8 cellular contexts compared by ENCODE assay signal in the genomic region with DNA sequence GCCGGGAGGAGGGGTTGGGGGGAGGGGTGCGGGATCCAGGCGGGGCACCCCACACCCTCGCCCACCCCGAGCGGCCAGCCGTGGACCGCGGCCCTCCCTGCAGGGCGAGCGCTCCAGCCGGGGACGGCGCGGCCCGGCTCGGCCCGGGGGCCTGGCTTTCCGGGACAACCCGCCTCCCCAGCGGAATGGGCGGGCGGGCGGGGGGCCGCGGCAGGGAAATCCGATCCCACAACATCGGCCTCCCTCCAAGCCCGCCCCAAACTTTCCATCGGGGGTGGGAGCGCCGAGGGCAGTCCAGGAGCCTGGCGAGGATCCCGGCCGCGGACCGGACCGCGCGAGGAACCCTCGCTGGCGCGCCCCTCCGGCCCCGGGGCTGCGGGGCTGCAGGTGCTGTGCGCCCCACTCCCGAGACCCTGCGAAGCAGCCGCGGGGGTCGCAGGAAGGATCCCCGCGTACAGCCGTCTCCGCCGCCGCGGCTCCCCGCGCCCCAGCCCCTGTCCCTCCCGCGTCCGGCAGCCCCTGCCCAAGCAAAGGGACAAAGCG. TPM values are rescaled to one million over a fixed set of nuclear protein-coding genes. Genes with fewer than 3 reads are reported as not detected.
DNase-seq lines count a peak whose midpoint lies in the region; FAIRE-seq and TF ChIP-seq lines count a peak whose summit lies in the region.

No MANE protein-coding gene starts in this region.

- H3K4me1 ChIP-seq in mammary epithelial cell (ENCODE audit: insufficient read depth, low read length): peaks cover 10% of the 10 kb centered on the region
- peaks cover 0 to 6% of the 10 kb centered on the region in 2 donors for H3K4me1 ChIP-seq in small intestine (ENCODE audit: control insufficient read depth in 2 of 2, insufficient read depth in 1 of 2, low read depth in 1 of 2, low read length in 1 of 2)

- no TSS peak for BruUV-seq in mammary epithelial cell (replicated peaks; lab: Mats Ljungman, UMichigan)

- peak; percentile 61 for TF ChIP-seq CTCF in 22Rv1 (IDR thresholded peaks at IDR 0.05)
- no peak for TF ChIP-seq CTCF in GM12865 (IDR thresholded peaks at IDR 0.05; ENCODE audit: insufficient read depth, low read depth, low read length, missing control alignments)
- TF ChIP-seq CTCF in mammary epithelial cell (conservative IDR thresholded peaks at IDR 0.05 in 1 of 2, IDR thresholded peaks at IDR 0.05 in 1 of 2; ENCODE audit: extremely low read depth in 1 of 2, insufficient read depth in 1 of 2, low read depth in 1 of 2, low read length in 2 of 2): no peak

- no peaks in the 10 kb centered on the region for H3K27me3 ChIP-seq in mammary epithelial cell (ENCODE audit: insufficient read depth, low read length)
- no peaks in the 10 kb centered on the region for H3K27me3 ChIP-seq in small intestine (ENCODE audit: control insufficient read depth in 2 of 2, insufficient read depth in 2 of 2, low read length in 2 of 2)

- FAIRE-seq in small intestine (lab: Jason Lieb, UNC): no peak

- H3K4me2 ChIP-seq in mammary epithelial cell (ENCODE audit: insufficient read depth, low read depth, low read length): peak overlapping the region; percentile 86

- DNase-seq in GM12865 (ENCODE audit: low read depth) (no peak), M059J (ENCODE audit: low read depth) (peak; percentile 75), mammary epithelial cell (peak; percentile 44), inferior parietal cortex (ENCODE audit: extremely low spot score) (peak; percentile 44), small intestine (no peak), RPMI8226 (no peak)
- no peak for DNase-seq in activated effector memory CD4-positive, alpha-beta T cell treated with Interleukin-2 at 50 U/mL for 16 hours

- 0% methylated on average over 9 of the region's 65 CpGs for WGBS in mammary epithelial cell (ENCODE audit: low coverage, missing lambda C conversion rate)
- WGBS in small intestine, 3 donors: 0 to 3% (median 1%) methylated on average over 26 to 65 of the region's 65 CpGs

- H4K20me1 ChIP-seq in mammary epithelial cell (ENCODE audit: insufficient read depth, low read length): no peaks in the 10 kb centered on the region

- H3K27ac ChIP-seq in 22Rv1 (peak overlapping the region; percentile 79), mammary epithelial cell (ENCODE audit: insufficient read depth, low read depth, low read length) (peak overlapping the region; percentile 32), small intestine (ENCODE audit: low read depth in 1 of 2, low read length in 1 of 2) (peak overlapping the region; percentile 43 to 91)

- dilution Hi-C loops in mammary epithelial cell (cut with HindIII; ENCODE audit: low sequenced_read_pairs): no loop called here

- in situ Hi-C loops in mammary epithelial cell (cut with MboI; ENCODE audit: low sequenced_read_pairs in 2 of 2): no loop called here

- no peaks in the 10 kb centered on the region for H3K9me3 ChIP-seq in mammary epithelial cell (replicated peaks; ENCODE audit: insufficient read depth, low read length)
- no peaks in the 10 kb centered on the region for H3K9me3 ChIP-seq in small intestine (ENCODE audit: control insufficient read depth, low read depth)

- intact Hi-C loops in mammary epithelial cell (cut with micrococcal nuclease): no loop called here

- peak overlapping the region; percentile 85 for H3K4me3 ChIP-seq in GM12865 (ENCODE audit: low read depth, low read length)
- H3K4me3 ChIP-seq in mammary epithelial cell (replicated peaks in 1 of 3; ENCODE audit: insufficient read depth in 1 of 3, low read depth in 2 of 3, low read length in 3 of 3): peak overlapping the region; percentile 77 to 88 (median 85)
- H3K4me3 ChIP-seq in small intestine (ENCODE audit: low read depth in 1 of 2, low read length in 2 of 2): peak overlapping the region; percentile 76 to 81

- peak overlapping the region; percentile 86 for H2AFZ ChIP-seq in mammary epithelial cell (ENCODE audit: low read depth, low read length)

- H3K79me2 ChIP-seq in mammary epithelial cell (ENCODE audit: insufficient read depth, low read length): peaks cover 22% of the 10 kb centered on the region

- H3K36me3 ChIP-seq in mammary epithelial cell (ENCODE audit: insufficient read depth, low read length) (peaks cover 8% of the 10 kb centered on the region), small intestine (ENCODE audit: control insufficient read depth in 2 of 2, insufficient read depth in 2 of 2, low read length in 2 of 2) (no peaks in the 10 kb centered on the region)

- peak overlapping the region; percentile 41 for H3K9ac ChIP-seq in mammary epithelial cell (ENCODE audit: insufficient read depth, low read length)

- CTCF ChIA-PET in mammary epithelial cell (lab: Charles Lee; ENCODE audit: low non-redundant PET): interaction anchor here (0.6 to 1.0 kb wide), 3 partner anchors 10 to 59 kb away, joined by 3 read pairs; a partner anchor contains a TSS

RNA-seq across cellular contexts. Expression of a gene that starts 0.5 kb away (rescaled TPM):
- total RNA-seq in M059J (2014; rRNA removed; shearing (Covaris generic)): 6.5 and 14.2 TPM in 2 replicates
- 10 to 100 TPM; 13.2 to 14.0 TPM for total RNA-seq in mammary epithelial cell
- polyA plus RNA-seq in mammary epithelial cell (6.9 TPM), small intestine (10 to 100 TPM in 1 of 3 donors, 1 to 10 TPM in 1, under 1 TPM in 1; 0.45 to 21.0 (median 1.4) TPM)
- polyA minus RNA-seq in mammary epithelial cell: 7.3 TPM

RNA-seq across cellular contexts. Expression of a gene that starts 11.5 kb away (rescaled TPM):
- total RNA-seq in M059J (2014; rRNA removed; shearing (Covaris generic)): 7.2 and 11.9 TPM in 2 replicates
- 10 to 100 TPM in 1 of 2 donors, 1 to 10 TPM in 1; 7.8 to 12.3 TPM for total RNA-seq in mammary epithelial cell
- polyA plus RNA-seq in mammary epithelial cell (13.8 TPM), small intestine (10 to 100 TPM; 15.9 to 23.0 (median 17.0) TPM)
- 2.8 TPM for polyA minus RNA-seq in mammary epithelial cell

RNA-seq across cellular contexts. Expression of a gene that starts 25.5 kb away (rescaled TPM):
- 0.20 TPM in 1 of 2 replicates, not detected in the other for total RNA-seq in M059J (2014; rRNA removed; shearing (Covaris generic))
- total RNA-seq in mammary epithelial cell: 1 to 10 TPM in 1 of 2 donors, under 1 TPM in 1; 0.82 to 1.7 TPM
- polyA plus RNA-seq in mammary epithelial cell (0.49 TPM), small intestine (1 to 10 TPM; 2.2 to 3.8 (median 2.7) TPM)
- 0.36 TPM for polyA minus RNA-seq in mammary epithelial cell

RNA-seq across cellular contexts. Expression of a gene that starts 53.3 kb away (rescaled TPM):
- total RNA-seq in M059J (2014; rRNA removed; shearing (Covaris generic)): 5.9 and 6.1 TPM in 2 replicates
- total RNA-seq in mammary epithelial cell: 1 to 10 TPM; 5.7 to 5.8 TPM
- polyA plus RNA-seq in mammary epithelial cell: 5.0 TPM
- polyA minus RNA-seq in mammary epithelial cell: 5.9 TPM
- 10 to 100 TPM in 1 of 3 donors, 1 to 10 TPM in 2; 5.7 to 15.8 (median 6.7) TPM for polyA plus RNA-seq in small intestine

Comparison
In these comparisons a context has a peak if more than half of its experiments do, and no peak if none do; other contexts are left out.
1. DNase-seq: peak in M059J (single experiment), mammary epithelial cell (single experiment) and inferior parietal cortex (single experiment); none in GM12865 (single experiment), small intestine (single experiment), activated effector memory CD4-positive, alpha-beta T cell treated with Interleukin-2 at 50 U/mL for 16 hours (single experiment) and RPMI8226 (single experiment).
2. Peak in every context shown above with its lines, with median percentiles within 50 percentile points of each other: H3K27ac ChIP-seq and H3K4me3 ChIP-seq.